1 cellular context compared by ENCODE assay signal in genomic region chr17:44916059-44916780, GRCh38.
TF ChIP-seq lines count a peak whose summit lies in the region.

No MANE protein-coding gene starts in this region.

TF ChIP-seq in HepG2, 621 proteins besides CTCF, POLR2A, EP300 and RAD21 (continued from another document and continues in another):
- TF ChIP-seq KAT2B (IDR thresholded peaks at IDR 0.05; ENCODE audit: borderline replicate concordance, low read depth, low read length): no peak
- TF ChIP-seq ZBTB1 (CRISPR knock-in tag; IDR thresholded peaks at IDR 0.05; ENCODE audit: borderline replicate concordance): no peak
- TF ChIP-seq ZNF296 (CRISPR knock-in tag; conservative IDR thresholded peaks at IDR 0.05): no peak
- TF ChIP-seq ZBTB38 (CRISPR knock-in tag; IDR thresholded peaks at IDR 0.05): no peak
- TF ChIP-seq MTF1 (CRISPR knock-in tag; IDR thresholded peaks at IDR 0.05): no peak
- TF ChIP-seq ZNF800 (CRISPR knock-in tag; IDR thresholded peaks at IDR 0.05): no peak
- TF ChIP-seq MED13 (CRISPR knock-in tag; IDR thresholded peaks at IDR 0.05): no peak
- no peak for TF ChIP-seq GZF1 (CRISPR knock-in tag; IDR thresholded peaks at IDR 0.05)
- TF ChIP-seq NKX3-1 (CRISPR knock-in tag; IDR thresholded peaks at IDR 0.05): no peak
- no peak for TF ChIP-seq RBAK (CRISPR knock-in tag; IDR thresholded peaks at IDR 0.05)
- no peak for TF ChIP-seq MXD1 (CRISPR knock-in tag; IDR thresholded peaks at IDR 0.05)
- TF ChIP-seq TCF12 (IDR thresholded peaks at IDR 0.05): no peak
- no peak for TF ChIP-seq TCF12 (CRISPR knock-in tag; IDR thresholded peaks at IDR 0.05)
- no peak for TF ChIP-seq E2F2 (CRISPR knock-in tag; IDR thresholded peaks at IDR 0.05; ENCODE audit: borderline replicate concordance)
- no peak for TF ChIP-seq ZNF10 (CRISPR knock-in tag; IDR thresholded peaks at IDR 0.05; ENCODE audit: borderline replicate concordance, low read depth)
- no peak for TF ChIP-seq SMC3 (IDR thresholded peaks at IDR 0.05; ENCODE audit: low read length)
- TF ChIP-seq PAXIP1 (CRISPR knock-in tag; conservative IDR thresholded peaks at IDR 0.05): no peak
- no peak for TF ChIP-seq PRDM4 (CRISPR knock-in tag; IDR thresholded peaks at IDR 0.05; ENCODE audit: borderline replicate concordance)
- no peak for TF ChIP-seq MIER3 (CRISPR knock-in tag; IDR thresholded peaks at IDR 0.05; ENCODE audit: borderline replicate concordance)
- TF ChIP-seq ZNF547 (CRISPR knock-in tag; IDR thresholded peaks at IDR 0.05): no peak
- TF ChIP-seq ZSCAN22 (CRISPR knock-in tag; IDR thresholded peaks at IDR 0.05): no peak
- TF ChIP-seq ATF4 (CRISPR knock-in tag; IDR thresholded peaks at IDR 0.05): no peak
- no peak for TF ChIP-seq ZNF790 (CRISPR knock-in tag; IDR thresholded peaks at IDR 0.05; ENCODE audit: borderline replicate concordance)
- TF ChIP-seq PBX2 (CRISPR knock-in tag; IDR thresholded peaks at IDR 0.05): no peak
- TF ChIP-seq MAX (IDR thresholded peaks at IDR 0.05): no peak
- no peak for TF ChIP-seq ZNF766 (CRISPR knock-in tag; IDR thresholded peaks at IDR 0.05; ENCODE audit: borderline replicate concordance)
- TF ChIP-seq ZNF264 (CRISPR knock-in tag; IDR thresholded peaks at IDR 0.05): no peak
- no peak for TF ChIP-seq IRF2 (CRISPR knock-in tag; IDR thresholded peaks at IDR 0.05)
- no peak for TF ChIP-seq REPIN1 (CRISPR knock-in tag; IDR thresholded peaks at IDR 0.05; ENCODE audit: borderline replicate concordance, low read depth)
- no peak for TF ChIP-seq HCFC1 (IDR thresholded peaks at IDR 0.05; ENCODE audit: low read depth, low read length)
- no peak for TF ChIP-seq ELF1 (CRISPR knock-in tag; IDR thresholded peaks at IDR 0.05)
- TF ChIP-seq ZNF784 (CRISPR knock-in tag; IDR thresholded peaks at IDR 0.05; ENCODE audit: borderline replicate concordance): no peak
- no peak for TF ChIP-seq TMF1 (CRISPR knock-in tag; IDR thresholded peaks at IDR 0.05; ENCODE audit: low read depth)
- TF ChIP-seq SRY (CRISPR knock-in tag; IDR thresholded peaks at IDR 0.05): no peak
- no peak for TF ChIP-seq ZBTB33 (CRISPR knock-in tag; IDR thresholded peaks at IDR 0.05)
- TF ChIP-seq SP5 (CRISPR knock-in tag; IDR thresholded peaks at IDR 0.05; ENCODE audit: borderline replicate concordance, low read depth): no peak
- no peak for TF ChIP-seq FIP1L1 (IDR thresholded peaks at IDR 0.05; ENCODE audit: borderline replicate concordance, insufficient read depth, low read depth, low read length)
- TF ChIP-seq KDM2A (CRISPR knock-in tag; IDR thresholded peaks at IDR 0.05; ENCODE audit: borderline replicate concordance, low read depth): no peak
